12 cellular contexts compared by ENCODE assay signal in genomic region chr2:222294996-222295367, GRCh38. TPM values are rescaled to one million over a fixed set of nuclear protein-coding genes. Genes with fewer than 3 reads are reported as not detected.
DNase-seq lines count a peak whose midpoint lies in the region; ATAC-seq and TF ChIP-seq lines count a peak whose summit lies in the region.
"Had no signal": no experiment of that assay in that cellular context is flagged by ENCODE, and none has a peak within 500 bp of the region (broad histone marks: within the 10 kb centered on the region; RNA-seq: fewer than 3 reads in every experiment).

No MANE protein-coding gene starts in this region.

- peaks cover 100% of the 10 kb centered on the region for H3K27me3 ChIP-seq in gastroesophageal sphincter

- H3K27ac ChIP-seq in gastroesophageal sphincter, result no peak overlapping the region
- H3K27ac ChIP-seq: 22Rv1 had no signal

- H3K9me3 ChIP-seq in gastroesophageal sphincter, result peaks cover 0 to 7% (median 0%) of the 10 kb centered on the region in 3 donors

- no peak for TF ChIP-seq EP300 in gastroesophageal sphincter (IDR thresholded peaks at IDR 0.05)

- H3K4me1 Mint-ChIP-seq in progenitor cell of endocrine pancreas (ENCODE audit: low read depth), result peaks cover 4% of the 10 kb centered on the region

- TF ChIP-seq POLR2A in gastroesophageal sphincter (IDR thresholded peaks at IDR 0.05), result no peak

- no peak for ATAC-seq in gastroesophageal sphincter
- ATAC-seq in GM18519 (IDR thresholded peaks at IDR 0.05; ENCODE audit: low FRiP score, unreplicated experiment), result no peak
- ATAC-seq: activated CD4-positive, CD25-positive, alpha-beta regulatory T cell treated with anti-CD3 and anti-CD28 coated beads, Interleukin-2, amount 50 U/mL, for 24 hours had no signal

- H3K27ac Mint-ChIP-seq in progenitor cell of endocrine pancreas, result peak overlapping the region; percentile 59

- TF ChIP-seq CTCF in WI38 (IDR thresholded peaks at IDR 0.05; ENCODE audit: low read depth, low read length) (no peak), fibroblast of the aortic adventitia (IDR thresholded peaks at IDR 0.05; ENCODE audit: insufficient read depth, low read length) (no peak), progenitor cell of endocrine pancreas (IDR thresholded peaks at IDR 0.05; ENCODE audit: unreplicated experiment) (no peak), gastroesophageal sphincter (IDR thresholded peaks at IDR 0.05) (no peak)

- peak overlapping the region; percentile 51 for H3K4me3 ChIP-seq in WI38 (ENCODE audit: low read depth, low read length)
- peak overlapping the region; percentile 39 for H3K4me3 ChIP-seq in fibroblast of the aortic adventitia (ENCODE audit: low read depth, low read length)
- H3K4me3 ChIP-seq in gastroesophageal sphincter, result peak overlapping the region in 1 of 2 donors; percentile 25

- peaks cover 100% of the 10 kb centered on the region for H3K27me3 Mint-ChIP-seq in progenitor cell of endocrine pancreas

- no peaks in the 10 kb centered on the region for H3K9me3 Mint-ChIP-seq in progenitor cell of endocrine pancreas (ENCODE audit: low read depth)

- no peaks in the 10 kb centered on the region for H3K36me3 ChIP-seq in gastroesophageal sphincter

- H3K4me3 Mint-ChIP-seq in progenitor cell of endocrine pancreas (ENCODE audit: low read depth), result no peak overlapping the region

- H3K36me3 Mint-ChIP-seq in progenitor cell of endocrine pancreas (ENCODE audit: insufficient read depth), result peaks cover 2% of the 10 kb centered on the region

- peak; percentile 12 for DNase-seq in DMS53 (lab: John Stamatoyannopoulos, UW)
- no peak for DNase-seq in DMS53 treated with DMSO at 0.1 percent for 48 hours (lab: John Stamatoyannopoulos, UW; ENCODE audit: unreplicated experiment)
- DNase-seq in fibroblast of the aortic adventitia (ENCODE audit: low read depth), result no peak
- DNase-seq in progenitor cell of endocrine pancreas (ENCODE audit: low spot score, unreplicated experiment), result no peak
- no peak for DNase-seq in stimulated activated CD4-positive, alpha-beta T cell treated with anti-CD3 and anti-CD28 coated beads, Interleukin-4, amount 100 ng/mL, for 1 hour
- DNase-seq: central memory CD4-positive, alpha-beta T cell had no signal

- H3K4me1 ChIP-seq in gastroesophageal sphincter, result peaks cover 0 to 65% (median 20%) of the 10 kb centered on the region in 3 donors

- WGBS in gastroesophageal sphincter (ENCODE audit: low coverage in 1 of 2), 2 donors, result 1 to 20% methylated on average over 1 to 12 of the region's 27 CpGs

RNA-seq across cellular contexts. Expression of gene PAX3, which starts 3.8 kb away (rescaled TPM):
- total RNA-seq in fibroblast of the aortic adventitia (ENCODE audit: low replicate concordance), result not detected in 2 replicates
- 0.16 TPM in 1 of 2 replicates, not detected in the other for total RNA-seq in progenitor cell of endocrine pancreas
- under 1 TPM in 1 of 4 donors, not detected in 3; 0.31 TPM for total RNA-seq in gastroesophageal sphincter
- total RNA-seq: renal cortical epithelial cell had no signal
